Comparison of ENCODE assay signal across 1 cellular context in genomic region chr2:129492528-129492927, GRCh38.
TF ChIP-seq lines count a peak whose summit lies in the region.

No MANE protein-coding gene starts in this region.

TF ChIP-seq in GM23338, 12 proteins besides CTCF, POLR2A, EP300 and RAD21 (continued from another document):
- TF ChIP-seq REST (IDR thresholded peaks at IDR 0.05; ENCODE audit: unreplicated experiment) (no peak), CREB1 (CRISPR knock-in tag; IDR thresholded peaks at IDR 0.05; ENCODE audit: low read depth) (no peak), JUNB (IDR thresholded peaks at IDR 0.05; ENCODE audit: unreplicated experiment) (no peak), NANOG (IDR thresholded peaks at IDR 0.05; ENCODE audit: borderline replicate concordance) (no peak), POLR2AphosphoS5 (IDR thresholded peaks at IDR 0.05; ENCODE audit: low read depth) (no peak), ZNF331 (CRISPR knock-in tag; IDR thresholded peaks at IDR 0.05; ENCODE audit: low read depth) (no peak), EZH2phosphoT487 (IDR thresholded peaks at IDR 0.05; ENCODE audit: unreplicated experiment) (no peak)
TF ChIP-seq in GM23338: peak in this region for 0.
